Comparison of ENCODE assay signal across 18 cellular contexts in the genomic region with DNA sequence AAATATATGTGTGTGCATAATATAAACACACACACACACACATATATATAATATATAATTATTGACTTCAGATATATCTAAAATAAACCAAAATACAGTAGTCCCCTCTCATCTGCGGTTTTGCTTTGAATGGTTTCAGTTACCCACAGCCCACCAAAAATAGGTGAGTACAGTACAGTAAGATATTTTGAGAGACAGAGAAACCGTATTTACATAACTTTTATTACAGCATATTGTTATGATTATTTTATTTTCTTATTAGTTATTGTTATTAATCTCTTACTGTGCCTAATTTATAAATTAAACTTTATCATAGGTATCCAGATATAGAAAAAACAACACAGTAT.
A peak's percentile ranks its signal among the peaks of the same experiment; 100 is the strongest.
DNase-seq lines count a peak whose midpoint lies in the region; ATAC-seq and TF ChIP-seq lines count a peak whose summit lies in the region.
"Had no signal": no experiment of that assay in that cellular context is flagged by ENCODE, and none has a peak within 500 bp of the region (broad histone marks: within the 10 kb centered on the region; RNA-seq: fewer than 3 reads in every experiment).

No MANE protein-coding gene starts in this region.

- H3K4me3 ChIP-seq in GM12865 (ENCODE audit: low read depth, low read length) (no peak overlapping the region), skin epidermis (no peak overlapping the region), ovary (no peak overlapping the region)
- H3K4me3 ChIP-seq: BLaER1, GM12878, GM23338 had no signal

- TF ChIP-seq CTCF in GM12865 (IDR thresholded peaks at IDR 0.05; ENCODE audit: insufficient read depth, low read depth, low read length, missing control alignments) (no peak), VCaP (conservative IDR thresholded peaks at IDR 0.05) (no peak), ovary (IDR thresholded peaks at IDR 0.05) (no peak)

- DNase-seq in GM12865 (ENCODE audit: low read depth): peak; percentile 18
- no peak for DNase-seq in effector CD4-positive, alpha-beta T cell
- no peak for DNase-seq in ovary
- DNase-seq: Caco-2; CD4-positive, CD25-positive, alpha-beta regulatory T cell; CD8-positive, alpha-beta T cell; DND-41; H9 had no signal

- peak; percentile 50 for ATAC-seq in HG02885 (IDR thresholded peaks at IDR 0.05; ENCODE audit: poor library complexity, unreplicated experiment)
- ATAC-seq in GM18861 (IDR thresholded peaks at IDR 0.05; ENCODE audit: unreplicated experiment): no peak
- ATAC-seq in HG03175 (IDR thresholded peaks at IDR 0.05; ENCODE audit: unreplicated experiment): no peak
- ATAC-seq: CD8-positive, alpha-beta T cell; GM12878; GM23338; HCT116 had no signal

- H3K36me3 ChIP-seq in ovary: no peaks in the 10 kb centered on the region
- H3K36me3 ChIP-seq: BLaER1 had no signal

- H3K27ac ChIP-seq in VCaP (peak overlapping the region; percentile 70), skin epidermis (peak overlapping the region in 13 of 21 experiments; percentile 7 to 82 (median 55)), ovary (no peak overlapping the region)
- H3K27ac ChIP-seq: BLaER1, C4-2B had no signal

- TF ChIP-seq POLR2A in ovary (IDR thresholded peaks at IDR 0.05): no peak

- no peaks in the 10 kb centered on the region for H3K9me3 ChIP-seq in ovary
- H3K9me3 ChIP-seq: BLaER1, Caco-2 had no signal

- intact Hi-C loops in ovary (cut with DNase I): no loop called here

- H3K27me3 ChIP-seq in ovary: no peaks in the 10 kb centered on the region
- H3K27me3 ChIP-seq: BLaER1 had no signal

- H3K4me1 ChIP-seq in ovary (ENCODE audit: insufficient read depth): no peaks in the 10 kb centered on the region
- H3K4me1 ChIP-seq: BLaER1, Caco-2 had no signal

- WGBS in ovary, 3 donors: 94 to 96% (median 96%) methylated on average over 2 of the region's 2 CpGs

- no peak for TF ChIP-seq EP300 in ovary (IDR thresholded peaks at IDR 0.05)

Comparison
In these comparisons a context has a peak if more than half of its experiments do, and no peak if none do; other contexts are left out.
1. H3K27ac ChIP-seq: peak in VCaP (single experiment) and skin epidermis (13 of 21); none in ovary (0 of 2).